Comparison of ENCODE assay signal across 17 cellular contexts in the genomic region with DNA sequence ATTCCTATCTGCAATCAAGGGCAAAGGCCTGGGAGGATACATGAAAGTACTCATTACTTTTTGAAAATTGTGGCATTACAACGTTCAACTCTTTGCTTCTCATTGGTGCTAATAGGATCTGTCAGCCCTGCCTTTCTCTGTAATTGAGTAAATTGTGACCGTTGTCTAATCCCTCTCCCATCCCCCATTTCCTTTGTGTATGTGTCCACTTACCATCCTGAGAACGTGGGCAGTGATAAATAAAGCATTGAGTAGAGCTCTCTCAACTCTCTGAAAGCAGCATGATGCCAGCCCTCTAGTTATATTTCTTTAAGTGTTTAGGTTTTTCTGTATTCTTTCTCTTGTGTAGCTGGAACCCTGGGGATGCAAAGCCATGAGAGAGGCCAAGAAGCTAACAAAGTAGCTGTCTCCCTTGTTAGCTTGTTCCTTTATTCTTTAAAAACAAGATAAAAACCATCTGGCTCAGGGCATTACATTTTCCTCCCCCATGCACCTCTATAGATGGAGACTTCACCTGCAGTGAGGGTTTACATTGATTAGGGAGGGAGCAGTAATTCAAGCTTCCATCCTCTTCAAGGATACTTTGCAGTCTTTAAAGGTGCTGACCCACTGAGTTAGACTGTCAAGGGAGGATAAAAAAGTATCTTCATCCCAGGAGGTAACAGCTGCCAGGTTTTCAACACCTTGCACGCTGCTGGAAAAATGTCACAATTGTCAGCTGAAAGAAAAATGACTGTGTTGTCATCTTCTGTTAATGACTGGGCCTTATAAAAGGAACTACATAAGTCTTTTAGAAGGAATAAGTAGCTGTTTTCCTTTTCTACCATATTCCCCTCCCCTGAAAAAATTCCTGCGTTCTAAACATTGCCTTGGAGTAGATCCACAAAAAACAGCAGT.
DNase-seq lines count a peak whose midpoint lies in the region; ATAC-seq and TF ChIP-seq lines count a peak whose summit lies in the region.
"Had no signal": no experiment of that assay in that cellular context is flagged by ENCODE, and none has a peak within 500 bp of the region (broad histone marks: within the 10 kb centered on the region; RNA-seq: fewer than 3 reads in every experiment).

No MANE protein-coding gene starts in this region.

- H3K9me2 ChIP-seq in GM23338 (ENCODE audit: insufficient read depth): no peaks in the 10 kb centered on the region

- H3K4me3 Mint-ChIP-seq in GM23338: no peak overlapping the region
- H3K4me3 Mint-ChIP-seq in stimulated activated effector memory CD8-positive, alpha-beta T cell treated with anti-CD3 and anti-CD28 coated beads, Interleukin-12 subunit alpha, Interleukin-12 subunit beta, amount 100 ng/mL, for 72 hours: no peak overlapping the region
- H3K4me3 Mint-ChIP-seq: activated CD8-positive, alpha-beta memory T cell treated with anti-CD3 and anti-CD28 coated beads, Interleukin-2, amount 10 ng/mL, durations not matched to agents 7 days and 5 days; activated naive CD8-positive, alpha-beta T cell treated with anti-CD3 and anti-CD28 coated beads, Interleukin-2, amount 50 U/mL, for 24 hours; dendritic cell treated with granulocyte-macrophage colony-stimulating factor and Interleukin-4, amounts not matched to agents 40 ng/mL and 50 ng/mL, for 4 days; stimulated activated naive CD8-positive, alpha-beta T cell treated with anti-CD3 and anti-CD28 coated beads, Interleukin-15, Interleukin-2, amounts not matched to agents 100 ng/mL and 50 ng/mL, for 24 hours had no signal

- no peak overlapping the region for H2AFZ ChIP-seq in GM23338
- H2AFZ ChIP-seq: GM23248 had no signal

- H3K4me1 ChIP-seq in GM23338 (ENCODE audit: insufficient read depth): peaks cover 31% of the 10 kb centered on the region

- no peak for TF ChIP-seq CTCF in GM23338 (conservative IDR thresholded peaks at IDR 0.05; ENCODE audit: low read depth in 2 of 2)
- TF ChIP-seq CTCF in brain microvascular endothelial cell (IDR thresholded peaks at IDR 0.05; ENCODE audit: low read depth, low read length, missing control alignments): no peak

- H3K36me3 ChIP-seq in GM23338 (ENCODE audit: insufficient read depth) (no peaks in the 10 kb centered on the region), brain microvascular endothelial cell (replicated peaks) (no peaks in the 10 kb centered on the region)
- H3K36me3 ChIP-seq: pancreas, transverse colon had no signal

- no peaks in the 10 kb centered on the region for H4K20me1 ChIP-seq in GM23338 (replicated peaks; ENCODE audit: insufficient read depth)

- H3K36me3 Mint-ChIP-seq in GM23338 (ENCODE audit: low read depth): no peaks in the 10 kb centered on the region
- H3K36me3 Mint-ChIP-seq in stimulated activated effector memory CD8-positive, alpha-beta T cell treated with anti-CD3 and anti-CD28 coated beads, Interleukin-12 subunit alpha, Interleukin-12 subunit beta, amount 100 ng/mL, for 72 hours: no peaks in the 10 kb centered on the region
- H3K36me3 Mint-ChIP-seq: activated CD8-positive, alpha-beta memory T cell treated with anti-CD3 and anti-CD28 coated beads, Interleukin-2, amount 10 ng/mL, durations not matched to agents 7 days and 5 days had no signal

- peak; percentile 81 for ATAC-seq in GM23338
- ATAC-seq in stimulated activated effector memory CD8-positive, alpha-beta T cell treated with anti-CD3 and anti-CD28 coated beads, Interleukin-12 subunit alpha, Interleukin-12 subunit beta, amount 100 ng/mL, for 72 hours: no peak
- ATAC-seq in sciatic nerve: no peak

- no peaks in the 10 kb centered on the region for H3K9me3 Mint-ChIP-seq in GM23338
- no peaks in the 10 kb centered on the region for H3K9me3 Mint-ChIP-seq in stimulated activated effector memory CD8-positive, alpha-beta T cell treated with anti-CD3 and anti-CD28 coated beads, Interleukin-12 subunit alpha, Interleukin-12 subunit beta, amount 100 ng/mL, for 72 hours
- H3K9me3 Mint-ChIP-seq: activated naive CD8-positive, alpha-beta T cell treated with anti-CD3 and anti-CD28 coated beads, Interleukin-2, amount 50 U/mL, for 24 hours; activated T-helper 2 cell treated with anti-CD3 and anti-CD28 coated beads, Interferon-gamma antibody, Interleukin-2, Interleukin-4, amounts not matched to agents 10 μg/mL and 5 μg/mL and 100 μg/mL, durations not matched to agents 14 hours and 24 hours and 36 hours; CD4-positive, CD25-positive, alpha-beta regulatory T cell; dendritic cell treated with granulocyte-macrophage colony-stimulating factor and Interleukin-4, amounts not matched to agents 40 ng/mL and 50 ng/mL, for 4 days; stimulated activated naive CD8-positive, alpha-beta T cell treated with anti-CD3 and anti-CD28 coated beads, Interleukin-15, Interleukin-2, amounts not matched to agents 100 ng/mL and 50 ng/mL, for 24 hours had no signal

- no peak overlapping the region for H3K27ac Mint-ChIP-seq in GM23338
- H3K27ac Mint-ChIP-seq in stimulated activated effector memory CD8-positive, alpha-beta T cell treated with anti-CD3 and anti-CD28 coated beads, Interleukin-12 subunit alpha, Interleukin-12 subunit beta, amount 100 ng/mL, for 72 hours: no peak overlapping the region
- H3K27ac Mint-ChIP-seq: activated CD8-positive, alpha-beta memory T cell treated with anti-CD3 and anti-CD28 coated beads, Interleukin-2, amount 10 ng/mL, durations not matched to agents 7 days and 5 days; activated naive CD8-positive, alpha-beta T cell treated with anti-CD3 and anti-CD28 coated beads, Interleukin-2, amount 50 U/mL, for 24 hours; activated T-helper 2 cell treated with anti-CD3 and anti-CD28 coated beads, Interferon-gamma antibody, Interleukin-2, Interleukin-4, amounts not matched to agents 10 μg/mL and 5 μg/mL and 100 μg/mL, durations not matched to agents 14 hours and 24 hours and 36 hours; CD4-positive, CD25-positive, alpha-beta regulatory T cell; dendritic cell treated with granulocyte-macrophage colony-stimulating factor and Interleukin-4, amounts not matched to agents 40 ng/mL and 50 ng/mL, for 4 days; stimulated activated naive CD8-positive, alpha-beta T cell treated with anti-CD3 and anti-CD28 coated beads, Interleukin-15, Interleukin-2, amounts not matched to agents 100 ng/mL and 50 ng/mL, for 24 hours had no signal

- no peaks in the 10 kb centered on the region for H3F3A ChIP-seq in GM23338 (replicated peaks; ENCODE audit: low read depth)

- H3K27me3 Mint-ChIP-seq in GM23338 (ENCODE audit: insufficient read depth, low read depth, poor library complexity): no peaks in the 10 kb centered on the region
- H3K27me3 Mint-ChIP-seq: activated CD8-positive, alpha-beta memory T cell treated with anti-CD3 and anti-CD28 coated beads, Interleukin-2, amount 10 ng/mL, durations not matched to agents 7 days and 5 days; activated naive CD8-positive, alpha-beta T cell treated with anti-CD3 and anti-CD28 coated beads, Interleukin-2, amount 50 U/mL, for 24 hours; CD4-positive, CD25-positive, alpha-beta regulatory T cell; dendritic cell treated with granulocyte-macrophage colony-stimulating factor and Interleukin-4, amounts not matched to agents 40 ng/mL and 50 ng/mL, for 4 days; stimulated activated naive CD8-positive, alpha-beta T cell treated with anti-CD3 and anti-CD28 coated beads, Interleukin-15, Interleukin-2, amounts not matched to agents 100 ng/mL and 50 ng/mL, for 24 hours had no signal

- no peaks in the 10 kb centered on the region for H3K79me2 ChIP-seq in GM23338 (replicated peaks; ENCODE audit: insufficient read depth)

- H3K4me2 ChIP-seq in GM23338: no peak overlapping the region

- H3K4me3 ChIP-seq in GM23338 (no peak overlapping the region), brain microvascular endothelial cell (ENCODE audit: low read depth, low read length) (no peak overlapping the region)
- H3K4me3 ChIP-seq: GM23248, pancreas, transverse colon had no signal

- intact Hi-C loops in sciatic nerve (cut with DNase I): no loop called here

- DNase-seq in GM23338 (ENCODE audit: low spot score) (no peak), NCI-H146 (lab: John Stamatoyannopoulos, UW) (peak; percentile 61), NCI-H774 (lab: John Stamatoyannopoulos, UW) (peak; percentile 36), fibroblast of peridontal ligament (ENCODE audit: extremely low read depth) (peak; percentile 10), GM03348 (ENCODE audit: low spot score) (no peak), sciatic nerve (ENCODE audit: low spot score) (no peak), brain microvascular endothelial cell (no peak)
- DNase-seq in stimulated activated effector memory CD8-positive, alpha-beta T cell treated with anti-CD3 and anti-CD28 coated beads, Interleukin-12 subunit alpha, Interleukin-12 subunit beta, amount 100 ng/mL, for 72 hours (ENCODE audit: low spot score in 2 of 2): no peak
- DNase-seq: activated CD8-positive, alpha-beta memory T cell treated with anti-CD3 and anti-CD28 coated beads, Interleukin-2, amount 10 ng/mL, durations not matched to agents 7 days and 5 days; activated naive CD8-positive, alpha-beta T cell treated with anti-CD3 and anti-CD28 coated beads, Interleukin-2, amount 50 U/mL, for 24 hours; transverse colon had no signal

- H3K27ac ChIP-seq in GM23338 (ENCODE audit: low read depth): no peak overlapping the region
- H3K27ac ChIP-seq in brain microvascular endothelial cell: no peak overlapping the region
- H3K27ac ChIP-seq: GM23248, pancreas, transverse colon had no signal

- no peaks in the 10 kb centered on the region for H3K27me3 ChIP-seq in GM23338 (ENCODE audit: insufficient read depth)
- H3K27me3 ChIP-seq in brain microvascular endothelial cell (replicated peaks): no peaks in the 10 kb centered on the region
- H3K27me3 ChIP-seq: pancreas, transverse colon had no signal

- in situ Hi-C loops in brain microvascular endothelial cell (cut with HindIII; ENCODE audit: low pct_ligation_motif_present, low sequenced_read_pairs): no loop called here

- peaks cover 31% of the 10 kb centered on the region for H3K4me1 Mint-ChIP-seq in GM23338
- H3K4me1 Mint-ChIP-seq in stimulated activated effector memory CD8-positive, alpha-beta T cell treated with anti-CD3 and anti-CD28 coated beads, Interleukin-12 subunit alpha, Interleukin-12 subunit beta, amount 100 ng/mL, for 72 hours: peaks cover 6% of the 10 kb centered on the region

TF ChIP-seq in GM23338, 12 proteins besides CTCF, POLR2A, EP300 and RAD21 (continues in another document):
- TF ChIP-seq EZH2phosphoT487 (IDR thresholded peaks at IDR 0.05; ENCODE audit: unreplicated experiment): no peak

Comparison
In these comparisons a context has a peak if more than half of its experiments do, and no peak if none do; other contexts are left out.
1. DNase-seq: peak in NCI-H146 (single experiment), NCI-H774 (single experiment) and fibroblast of peridontal ligament (single experiment); none in GM23338 (single experiment), stimulated activated effector memory CD8-positive, alpha-beta T cell treated with anti-CD3 and anti-CD28 coated beads, Interleukin-12 subunit alpha, Interleukin-12 subunit beta, amount 100 ng/mL, for 72 hours (0 of 2), GM03348 (single experiment), sciatic nerve (single experiment) and brain microvascular endothelial cell (single experiment).